ENCODE assay signal across 18 cellular contexts in genomic region chr3:104646196-104646595, GRCh38.
A peak's percentile ranks its signal among the peaks of the same experiment; 100 is the strongest.
DNase-seq lines count a peak whose midpoint lies in the region; ATAC-seq and TF ChIP-seq lines count a peak whose summit lies in the region.
"Had no signal": no experiment of that assay in that cellular context is flagged by ENCODE, and none has a peak within 500 bp of the region (broad histone marks: within the 10 kb centered on the region; RNA-seq: fewer than 3 reads in every experiment).

No MANE protein-coding gene starts in this region.

- DNase-seq in NCI-H146 (lab: John Stamatoyannopoulos, UW) (peak; percentile 12), NCI-H146 treated with DMSO at 0.1 percent for 48 hours (lab: John Stamatoyannopoulos, UW; ENCODE audit: unreplicated experiment) (no peak), astrocyte of the cerebellum (ENCODE audit: low read depth) (peak; percentile 11), fibroblast of villous mesenchyme (ENCODE audit: low read depth) (peak; percentile 14), sciatic nerve (ENCODE audit: low spot score) (no peak), DMS 273 treated with DMSO at 0.1 percent for 48 hours (lab: John Stamatoyannopoulos, UW) (no peak), brain microvascular endothelial cell (no peak), tibial artery (no peak)
- DNase-seq: CD4-positive, alpha-beta memory T cell; DMS53; DND-41; EL had no signal

- peaks cover 0 to 2% (median 0%) of the 10 kb centered on the region in 3 donors for H3K9me3 ChIP-seq in tibial artery
- H3K9me3 ChIP-seq: A549, BLaER1, HAP-1 had no signal

- no peaks in the 10 kb centered on the region for H3K4me1 ChIP-seq in tibial artery
- H3K4me1 ChIP-seq: A549, BLaER1, HAP-1 had no signal

- H3K27me3 ChIP-seq in brain microvascular endothelial cell (replicated peaks): no peaks in the 10 kb centered on the region
- H3K27me3 ChIP-seq in tibial artery: no peaks in the 10 kb centered on the region
- H3K27me3 ChIP-seq: BLaER1 had no signal

- TF ChIP-seq CTCF in astrocyte of the cerebellum (IDR thresholded peaks at IDR 0.05; ENCODE audit: low read depth, low read length, missing control alignments) (no peak), fibroblast of villous mesenchyme (IDR thresholded peaks at IDR 0.05; ENCODE audit: insufficient read depth, low read depth, low read length) (no peak), brain microvascular endothelial cell (IDR thresholded peaks at IDR 0.05; ENCODE audit: low read depth, low read length, missing control alignments) (no peak), tibial artery (IDR thresholded peaks at IDR 0.05) (no peak)

- H3K36me3 ChIP-seq in brain microvascular endothelial cell (replicated peaks): no peaks in the 10 kb centered on the region
- no peaks in the 10 kb centered on the region for H3K36me3 ChIP-seq in tibial artery
- H3K36me3 ChIP-seq: BLaER1, HAP-1 had no signal

- intact Hi-C loops in sciatic nerve (cut with DNase I): no loop called here
- intact Hi-C loops in tibial artery (cut with DNase I; ENCODE audit: low total_unique reads): no loop called here

- in situ Hi-C loops in astrocyte of the cerebellum (cut with HindIII; ENCODE audit: low sequenced_read_pairs): loop anchor here (25.0 kb wide), 1 partner anchor 716 kb away; the partner anchor contains the start of gene ALCAM
- in situ Hi-C loops in brain microvascular endothelial cell (cut with HindIII; ENCODE audit: low pct_ligation_motif_present, low sequenced_read_pairs): no loop called here

- ATAC-seq in sciatic nerve: no peak
- ATAC-seq: A549, GM12878 had no signal

- no peak overlapping the region for H3K4me3 ChIP-seq in astrocyte of the cerebellum (ENCODE audit: low read depth, low read length)
- no peak overlapping the region for H3K4me3 ChIP-seq in fibroblast of villous mesenchyme (ENCODE audit: low read depth, low read length)
- no peak overlapping the region for H3K4me3 ChIP-seq in brain microvascular endothelial cell (ENCODE audit: low read depth, low read length)
- no peak overlapping the region for H3K4me3 ChIP-seq in tibial artery
- H3K4me3 ChIP-seq: A549, BLaER1, GM12878, HAP-1 had no signal

- H3K27ac ChIP-seq in brain microvascular endothelial cell (no peak overlapping the region), tibial artery (no peak overlapping the region)
- H3K27ac ChIP-seq: 22Rv1, A549, BLaER1, HL-60 had no signal

Comparison
In these comparisons a context has a peak if more than half of its experiments do, and no peak if none do; other contexts are left out.
1. DNase-seq: peak in NCI-H146 (single experiment), astrocyte of the cerebellum (single experiment) and fibroblast of villous mesenchyme (single experiment); none in NCI-H146 treated with DMSO at 0.1 percent for 48 hours (single experiment), sciatic nerve (single experiment), DMS 273 treated with DMSO at 0.1 percent for 48 hours (single experiment), brain microvascular endothelial cell (single experiment) and tibial artery (0 of 2).